In genomic region chr10:133647075-133647748, GRCh38 we compare ENCODE assay signal across 12 cellular contexts. TPM values are rescaled to one million over a fixed set of nuclear protein-coding genes. Genes with fewer than 3 reads are reported as not detected.
DNase-seq lines count a peak whose midpoint lies in the region; ATAC-seq and TF ChIP-seq lines count a peak whose summit lies in the region.
"Not testable (repeated sequence)": the region's sequence is repeated elsewhere in the genome, so short reads cannot be mapped to it uniquely, and the experiment has no call there.
"Had no signal": no experiment of that assay in that cellular context is flagged by ENCODE, and none has a peak within 500 bp of the region (broad histone marks: within the 10 kb centered on the region; RNA-seq: fewer than 3 reads in every experiment).

No MANE protein-coding gene starts in this region.

- H3K27ac ChIP-seq in left lung, result not testable (repeated sequence)

- H3K9me3 Mint-ChIP-seq in T-cell; activated naive CD8-positive, alpha-beta T cell treated with anti-CD3 and anti-CD28 coated beads, Interleukin-2, amount 10 ng/mL, durations not matched to agents 7 days and 5 days: not testable (repeated sequence)

- not testable (repeated sequence) for H3K9me3 ChIP-seq in left lung

- H3K4me3 ChIP-seq in left lung, result not testable (repeated sequence)

- not testable (repeated sequence) for H3K27me3 Mint-ChIP-seq in T-cell; activated naive CD8-positive, alpha-beta T cell treated with anti-CD3 and anti-CD28 coated beads, Interleukin-2, amount 10 ng/mL, durations not matched to agents 7 days and 5 days

- not testable (repeated sequence) for H3K27ac Mint-ChIP-seq in T-cell; activated naive CD8-positive, alpha-beta T cell treated with anti-CD3 and anti-CD28 coated beads, Interleukin-2, amount 10 ng/mL, durations not matched to agents 7 days and 5 days

- not testable (repeated sequence) for H3K4me1 Mint-ChIP-seq in T-cell; activated naive CD8-positive, alpha-beta T cell treated with anti-CD3 and anti-CD28 coated beads, Interleukin-2, amount 10 ng/mL, durations not matched to agents 7 days and 5 days

- ATAC-seq in GM18499 (IDR thresholded peaks at IDR 0.05; ENCODE audit: insufficient read depth, unreplicated experiment) (peak; percentile 63), GM19455 (IDR thresholded peaks at IDR 0.05; ENCODE audit: unreplicated experiment) (peak; percentile 68), HG02588 (IDR thresholded peaks at IDR 0.05; ENCODE audit: unreplicated experiment) (peak; percentile 67), HG03175 (IDR thresholded peaks at IDR 0.05; ENCODE audit: unreplicated experiment) (peak; percentile 96), T-cell (replicated peaks in 1 of 4) (peak in 3 of 4 experiments; percentile 55 to 66 (median 65)), left lung (peak; percentile 44)
- ATAC-seq in activated naive CD8-positive, alpha-beta T cell treated with anti-CD3 and anti-CD28 coated beads, Interleukin-2, amount 10 ng/mL, durations not matched to agents 7 days and 5 days (ENCODE audit: low read depth), result peak; percentile 77
- peak; percentile 52 for ATAC-seq in stimulated activated naive CD8-positive, alpha-beta T cell treated with anti-CD3 and anti-CD28 coated beads, Interleukin-15, Interleukin-2, amounts not matched to agents 100 U/mL and 50 U/mL, for 24 hours

- not testable (repeated sequence) for H3K4me1 ChIP-seq in left lung

- POLR2A ChIA-PET in T-cell (lab: Charles Lee); activated naive CD8-positive, alpha-beta T cell treated with anti-CD3 and anti-CD28 coated beads, Interleukin-2, amount 10 ng/mL, durations not matched to agents 7 days and 5 days (lab: Charles Lee): not testable (repeated sequence)

- CTCF ChIA-PET in T-cell (lab: Charles Lee), result not testable (repeated sequence)

- H3K36me3 ChIP-seq in left lung, result not testable (repeated sequence)

- peak; percentile 12 to 22 for TF ChIP-seq CTCF in left lung (IDR thresholded peaks at IDR 0.05)

- not testable (repeated sequence) for H3K27me3 ChIP-seq in left lung

- not testable (repeated sequence) for H3K36me3 Mint-ChIP-seq in T-cell; activated naive CD8-positive, alpha-beta T cell treated with anti-CD3 and anti-CD28 coated beads, Interleukin-2, amount 10 ng/mL, durations not matched to agents 7 days and 5 days

- peak in 3 of 34 experiments; percentile 10 to 32 (median 17) for DNase-seq in T-cell
- DNase-seq in activated naive CD8-positive, alpha-beta T cell treated with anti-CD3 and anti-CD28 coated beads, Interleukin-2, amount 10 ng/mL, durations not matched to agents 7 days and 5 days; left lung; stimulated activated naive CD8-positive, alpha-beta T cell treated with anti-CD3 and anti-CD28 coated beads, Interleukin-15, Interleukin-2, amounts not matched to agents 100 U/mL and 50 U/mL, for 24 hours: not testable (repeated sequence)

- peak overlapping the region in 2 of 3 donors; percentile 13 to 24 for H3K4me3 Mint-ChIP-seq in T-cell
- peak overlapping the region; percentile 42 for H3K4me3 Mint-ChIP-seq in activated naive CD8-positive, alpha-beta T cell treated with anti-CD3 and anti-CD28 coated beads, Interleukin-2, amount 10 ng/mL, durations not matched to agents 7 days and 5 days

- intact Hi-C loops in left lung (cut with DNase I), result not testable (repeated sequence)

RNA-seq across cellular contexts. Expression of gene FRG2B, which starts 20.6 kb away (rescaled TPM):
- total RNA-seq in T-cell, result not detected
- not detected for total RNA-seq in activated naive CD8-positive, alpha-beta T cell treated with anti-CD3 and anti-CD28 coated beads, Interleukin-2, amount 10 ng/mL, durations not matched to agents 7 days and 5 days
- total RNA-seq in left lung, result not detected
- total RNA-seq: activated B cell treated with CpG ODN at 0.5 μM for 24 hours, aorta, Daoy, lung microvascular endothelial cell had no signal

Comparison
In these comparisons a context has a peak if more than half of its experiments do, and no peak if none do; other contexts are left out.
1. ATAC-seq: peak in every context shown above with its lines; median percentile 96 in HG03175; 77 in activated naive CD8-positive, alpha-beta T cell treated with anti-CD3 and anti-CD28 coated beads, Interleukin-2, amount 10 ng/mL, durations not matched to agents 7 days and 5 days; 68 in GM19455; 67 in HG02588; 65 in T-cell; 63 in GM18499; 52 in stimulated activated naive CD8-positive, alpha-beta T cell treated with anti-CD3 and anti-CD28 coated beads, Interleukin-15, Interleukin-2, amounts not matched to agents 100 U/mL and 50 U/mL, for 24 hours; 44 in left lung.